27 cellular contexts compared by ENCODE assay signal in the genomic region with DNA sequence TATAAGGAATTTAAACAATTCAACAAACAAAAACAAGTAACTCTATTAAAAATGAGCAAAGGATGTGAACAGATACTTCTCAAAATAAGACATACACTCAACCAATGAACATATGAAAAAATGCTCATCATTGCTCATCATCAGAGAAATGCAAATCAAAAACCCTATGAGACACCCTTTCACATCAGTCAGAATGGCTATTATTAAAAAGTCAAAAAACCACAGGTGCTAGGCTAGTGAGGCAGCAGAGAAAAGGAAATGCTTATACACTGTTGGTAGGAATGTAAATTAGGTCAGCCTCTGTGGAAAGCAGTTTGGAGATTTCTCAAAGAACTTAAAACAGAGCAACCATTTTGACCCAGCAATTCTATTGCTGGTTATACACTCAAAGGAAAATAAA. TPM values are rescaled to one million over a fixed set of nuclear protein-coding genes. Genes with fewer than 3 reads are reported as not detected.
DNase-seq lines count a peak whose midpoint lies in the region; ATAC-seq and TF ChIP-seq lines count a peak whose summit lies in the region.
"Had no signal": no experiment of that assay in that cellular context is flagged by ENCODE, and none has a peak within 500 bp of the region (broad histone marks: within the 10 kb centered on the region; RNA-seq: fewer than 3 reads in every experiment).

No MANE protein-coding gene starts in this region.

- intact Hi-C loops in mucosa of descending colon (cut with DNase I, micrococcal nuclease): no loop called here
- intact Hi-C loops in left colon (cut with DNase I, micrococcal nuclease): no loop called here

- DNase-seq in NOMO-1 treated with dmso at 0.1 percent for 144 hours (lab: John Stamatoyannopoulos, UW; ENCODE audit: unreplicated experiment) (no peak), mucosa of descending colon (no peak), left colon (no peak), T-helper 9 cell (no peak)
- DNase-seq: activated B cell treated with CpG ODN at 0.5 μM for 24 hours; activated CD4-positive, alpha-beta T cell treated with anti-CD3 and anti-CD28 coated beads, Interleukin-2, amount 50 U/mL, for 4 hours; activated CD8-positive, alpha-beta memory T cell treated with anti-CD3 and anti-CD28 coated beads, Interleukin-2, amount 50 U/mL, for 4 hours; activated naive CD8-positive, alpha-beta T cell treated with anti-CD3 and anti-CD28 coated beads, Interleukin-2, amount 10 ng/mL, durations not matched to agents 7 days and 5 days; DMS79; effector CD8-positive, alpha-beta T cell; erythroblast; foreskin fibroblast; H7; Karpas-422; naive thymus-derived CD8-positive, alpha-beta T cell; NCI-H1694 treated with DMSO at 0.1 percent for 48 hours; NCI-H69; pancreas; right cardiac atrium; T1000; upper lobe of left lung had no signal

- H3K9me3 ChIP-seq in mucosa of descending colon: no peaks in the 10 kb centered on the region
- H3K9me3 ChIP-seq: pancreas, upper lobe of left lung had no signal

- no peak for TF ChIP-seq CTCF in mucosa of descending colon (IDR thresholded peaks at IDR 0.05)

- no peaks in the 10 kb centered on the region for H3K36me3 ChIP-seq in mucosa of descending colon (ENCODE audit: low read depth)
- H3K36me3 ChIP-seq: pancreas, upper lobe of left lung had no signal

- no peak overlapping the region for H3K4me3 ChIP-seq in mucosa of descending colon
- H3K4me3 ChIP-seq: pancreas, upper lobe of left lung had no signal

- no peaks in the 10 kb centered on the region for H3K4me1 ChIP-seq in mucosa of descending colon (ENCODE audit: low read depth)
- H3K4me1 ChIP-seq: pancreas, upper lobe of left lung had no signal

- ATAC-seq in GM18498 (IDR thresholded peaks at IDR 0.05; ENCODE audit: unreplicated experiment): peak; percentile 63
- peak; percentile 76 for ATAC-seq in GM19397 (IDR thresholded peaks at IDR 0.05; ENCODE audit: unreplicated experiment)
- ATAC-seq in HG02870 (IDR thresholded peaks at IDR 0.05; ENCODE audit: unreplicated experiment): peak; percentile 49
- ATAC-seq in HG03442 (IDR thresholded peaks at IDR 0.05; ENCODE audit: unreplicated experiment): peak; percentile 76
- ATAC-seq in mucosa of descending colon: no peak
- ATAC-seq in left colon: no peak
- ATAC-seq: left lobe of liver; naive thymus-derived CD8-positive, alpha-beta T cell; pancreas; right cardiac atrium had no signal

RNA-seq across cellular contexts. Expression of a gene that starts 52.0 kb away (rescaled TPM):
- total RNA-seq in mucosa of descending colon (1 to 10 TPM in 2 of 3 donors, under 1 TPM in 1; 0.90 to 5.3 (median 2.5) TPM), left colon (1 to 10 TPM; 1.3 to 1.5 TPM)
- total RNA-seq: activated B cell treated with CpG ODN at 0.5 μM for 24 hours; activated naive CD8-positive, alpha-beta T cell treated with anti-CD3 and anti-CD28 coated beads, Interleukin-2, amount 10 ng/mL, durations not matched to agents 7 days and 5 days; activated T-helper 2 cell treated with anti-CD3 and anti-CD28 coated beads, Interferon-gamma antibody, Interleukin-2, Interleukin-4, amounts not matched to agents 10 μg/mL and 5 μg/mL and 100 μg/mL, durations not matched to agents 14 hours and 24 hours and 36 hours; naive thymus-derived CD8-positive, alpha-beta T cell had no signal

Comparison
In these comparisons a context has a peak if more than half of its experiments do, and no peak if none do; other contexts are left out.
1. ATAC-seq: peak in GM18498 (single experiment), GM19397 (single experiment), HG02870 (single experiment) and HG03442 (single experiment); none in mucosa of descending colon (single experiment) and left colon (single experiment).